In the genomic region with DNA sequence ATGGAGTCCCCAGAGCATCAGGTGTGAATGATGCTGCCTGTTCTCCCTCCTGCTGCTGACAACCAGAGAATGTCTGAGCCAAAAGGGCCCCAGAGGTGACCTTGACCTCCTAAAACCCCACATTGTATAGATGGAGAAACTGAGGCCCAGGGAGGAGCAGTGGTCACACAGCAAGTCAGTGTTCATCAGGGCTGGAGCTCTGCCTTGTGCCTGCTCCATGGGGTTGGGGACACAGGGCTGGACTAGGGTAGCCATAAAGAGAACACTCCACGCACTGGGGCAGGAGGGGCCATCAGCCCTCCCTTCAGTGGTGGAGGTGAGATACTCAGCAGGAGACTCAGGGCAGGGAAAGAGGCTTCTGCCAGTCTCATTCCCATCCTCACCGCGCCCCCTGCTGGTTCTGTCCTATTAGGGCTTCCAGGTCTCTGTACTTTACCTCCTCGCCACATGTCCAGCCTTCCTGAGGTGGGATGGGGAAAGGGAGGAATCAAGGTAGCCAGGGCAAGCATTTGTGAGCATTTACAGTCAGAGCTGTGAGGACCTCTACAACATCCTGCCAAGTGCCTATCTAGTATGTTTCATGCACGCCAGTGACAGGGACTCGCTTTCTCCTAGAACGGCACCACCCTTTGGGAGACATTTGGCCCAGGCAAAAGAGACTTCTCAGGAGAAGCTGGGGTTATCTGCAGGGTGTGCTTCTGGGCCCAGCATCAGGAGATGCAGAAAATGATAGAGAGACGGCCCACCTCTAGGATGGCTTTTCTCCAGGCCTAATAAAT, we compare ENCODE assay signal across 8 cellular contexts. TPM values are rescaled to one million over a fixed set of nuclear protein-coding genes. Genes with fewer than 3 reads are reported as not detected.
DNase-seq lines count a peak whose midpoint lies in the region; ATAC-seq and TF ChIP-seq lines count a peak whose summit lies in the region.

No MANE protein-coding gene starts in this region.

- no peak for ATAC-seq in GM21576 (IDR thresholded peaks at IDR 0.05; ENCODE audit: unreplicated experiment)

- DNase-seq in activated gamma-delta T cell treated with Interleukin-2 at 50 U/mL for 16 hours (peak; percentile 59), activated gamma-delta T cell (lab: John Stamatoyannopoulos, UW) (no peak), NCI-H345 (lab: John Stamatoyannopoulos, UW) (peak; percentile 20), dorsolateral prefrontal cortex (peak in 9 of 10 donors; percentile 58 to 81 (median 71)), lung microvascular endothelial cell (ENCODE audit: low read depth in 2 of 2) (peak; percentile 81 to 84)
- DNase-seq in activated CD4-positive, alpha-beta T cell treated with anti-CD3 and anti-CD28 coated beads, Interleukin-2, amount 50 U/mL, for 48 hours, result peak; percentile 79 to 84
- peak; percentile 26 to 27 for DNase-seq in stimulated activated CD8-positive, alpha-beta memory T cell treated with anti-CD3 and anti-CD28 coated beads, Interleukin-15, amount 100 ng/mL, for 48 hours (ENCODE audit: low read depth in 2 of 2)

- no peak overlapping the region for H3K4me3 ChIP-seq in dorsolateral prefrontal cortex

- H3K27ac ChIP-seq in dorsolateral prefrontal cortex, result peak overlapping the region in 4 of 59 donors; percentile 17 to 56 (median 42)

- peak; percentile 34 to 85 (median 70) for TF ChIP-seq CTCF in dorsolateral prefrontal cortex (IDR thresholded peaks at IDR 0.05 in 54 of 56, conservative IDR thresholded peaks at IDR 0.05 in 2 of 56; ENCODE audit: low read depth in 1 of 56, partially characterized antibody in 56 of 56)

- intact Hi-C loops in dorsolateral prefrontal cortex (cut with DNase I), result loop anchor here (1.0 to 10.0 kb wide), 4 partner anchors 9 to 1413 kb away; a partner anchor contains a TSS

- H3K27me3 ChIP-seq in dorsolateral prefrontal cortex, result no peaks in the 10 kb centered on the region

RNA-seq across cellular contexts. Expression of a gene that starts 43.2 kb away (rescaled TPM):
- total RNA-seq in dorsolateral prefrontal cortex (10 to 100 TPM; 11.4 to 30.6 (median 20.7) TPM), lung microvascular endothelial cell (4.6 and 7.1 TPM in 2 replicates)
